Comparison of ENCODE assay signal across 8 cellular contexts in the genomic region with DNA sequence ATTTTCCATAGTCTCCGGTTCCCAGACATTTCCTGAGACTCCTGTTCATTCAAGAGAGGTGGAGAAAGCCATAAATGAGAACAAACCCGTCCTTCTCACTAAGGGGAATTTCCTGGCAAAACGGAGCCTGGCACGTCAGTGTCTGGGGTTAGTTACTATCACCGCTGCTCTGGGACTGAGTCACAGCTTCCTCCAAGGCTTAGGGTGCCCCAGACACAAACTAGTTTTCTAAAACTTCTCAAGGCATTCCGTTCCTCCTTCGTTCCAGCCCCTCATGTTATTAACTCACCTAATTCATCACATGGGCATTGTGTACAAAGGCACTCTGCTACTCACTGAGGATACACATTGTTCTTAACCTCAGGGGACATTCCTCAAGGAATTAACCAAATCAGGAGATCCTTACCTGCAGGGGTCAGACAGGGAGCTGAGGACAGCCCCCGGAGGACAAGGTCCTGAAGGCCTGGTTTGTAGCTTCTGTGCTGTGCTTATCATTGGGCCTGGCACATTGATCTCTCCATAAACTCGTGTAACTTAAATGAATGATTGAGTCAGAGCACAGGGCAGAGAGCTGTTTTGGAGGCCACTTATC.
DNase-seq lines count a peak whose midpoint lies in the region; ATAC-seq and TF ChIP-seq lines count a peak whose summit lies in the region.

No MANE protein-coding gene starts in this region.

- H3K4me1 ChIP-seq in suprapubic skin: peaks cover 26% of the 10 kb centered on the region

- ATAC-seq in GM18508 (IDR thresholded peaks at IDR 0.05; ENCODE audit: insufficient read depth, unreplicated experiment): peak; percentile 70
- peak; percentile 83 for ATAC-seq in HG02870 (IDR thresholded peaks at IDR 0.05; ENCODE audit: unreplicated experiment)

- peak; percentile 99 for TF ChIP-seq EP300 in suprapubic skin (IDR thresholded peaks at IDR 0.05)

- H3K9me3 ChIP-seq in suprapubic skin: no peaks in the 10 kb centered on the region

- H3K36me3 ChIP-seq in suprapubic skin: no peaks in the 10 kb centered on the region

- peak overlapping the region; percentile 74 for H3K27ac ChIP-seq in suprapubic skin

- H3K4me3 ChIP-seq in suprapubic skin: no peak overlapping the region

- 23% methylated on average over 9 of the region's 9 CpGs for WGBS in suprapubic skin

- TF ChIP-seq CTCF in suprapubic skin (IDR thresholded peaks at IDR 0.05): no peak

- no peak for TF ChIP-seq POLR2A in suprapubic skin (IDR thresholded peaks at IDR 0.05)

- DNase-seq in T-helper 2 cell: peak; percentile 19 to 87 (median 48)
- peak; percentile 71 for DNase-seq in cerebellar cortex (ENCODE audit: low spot score)
- peak; percentile 50 for DNase-seq in mucosa of gallbladder (ENCODE audit: low spot score)
- DNase-seq in suprapubic skin (ENCODE audit: low spot score in 2 of 2): peak in 1 of 2 donors; percentile 81
- no peak for DNase-seq in hepatic stellate cell (ENCODE audit: low spot score)
- DNase-seq in NCI-H748 treated with DMSO at 0.1 percent for 48 hours (lab: John Stamatoyannopoulos, UW): no peak

- H3K27me3 ChIP-seq in suprapubic skin: no peaks in the 10 kb centered on the region

Comparison
In these comparisons a context has a peak if more than half of its experiments do, and no peak if none do; other contexts are left out.
1. DNase-seq: peak in T-helper 2 cell (5 of 5), cerebellar cortex (single experiment) and mucosa of gallbladder (single experiment); none in hepatic stellate cell (single experiment) and NCI-H748 treated with DMSO at 0.1 percent for 48 hours (single experiment).